Comparison of ENCODE assay signal across 12 cellular contexts in the genomic region with DNA sequence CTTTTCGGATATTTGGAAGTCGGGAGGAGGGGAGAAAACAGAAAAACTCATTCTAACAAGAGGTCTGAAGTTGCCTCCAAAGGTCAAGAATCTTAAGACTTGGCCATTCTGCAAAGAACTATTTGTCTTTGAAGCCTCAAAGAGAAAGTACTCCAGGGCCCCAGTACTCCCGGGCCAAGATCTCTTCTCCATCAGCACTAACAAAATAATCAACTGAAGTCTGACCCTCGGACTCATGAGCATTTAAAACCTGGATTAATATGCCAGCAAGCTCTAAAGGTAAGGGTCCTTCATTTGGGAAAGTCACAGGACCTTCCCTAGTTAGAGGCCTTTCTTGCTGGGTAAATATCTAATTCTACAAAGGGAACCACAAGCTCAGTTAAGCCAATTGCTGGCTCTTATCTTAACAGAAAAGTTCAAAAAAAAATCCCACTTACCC. TPM values are rescaled to one million over a fixed set of nuclear protein-coding genes. Genes with fewer than 3 reads are reported as not detected.
DNase-seq lines count a peak whose midpoint lies in the region; ATAC-seq and TF ChIP-seq lines count a peak whose summit lies in the region.
"Had no signal": no experiment of that assay in that cellular context is flagged by ENCODE, and none has a peak within 500 bp of the region (broad histone marks: within the 10 kb centered on the region; RNA-seq: fewer than 3 reads in every experiment).

No MANE protein-coding gene starts in this region.

- no peak overlapping the region for H3K4me3 Mint-ChIP-seq in CD8-positive, alpha-beta memory T cell
- H3K4me3 Mint-ChIP-seq in MCF 10A (ENCODE audit: unreplicated experiment), result no peak overlapping the region
- H3K4me3 Mint-ChIP-seq: neural crest cell had no signal

- H3K27ac ChIP-seq in CD8-positive, alpha-beta memory T cell (ENCODE audit: low read depth, low read length), result no peak overlapping the region
- H3K27ac ChIP-seq in OCI-LY7 (ENCODE audit: low read depth, low read length, poor library complexity, severe bottlenecking) (no peak overlapping the region), hepatocyte (no peak overlapping the region), rectal smooth muscle tissue (ENCODE audit: low read depth, low read length) (no peak overlapping the region)
- H3K27ac ChIP-seq: BLaER1, esophagus muscularis mucosa had no signal

- H3K36me3 Mint-ChIP-seq in CD8-positive, alpha-beta memory T cell, result peaks cover 0 to 11% (median 6%) of the 10 kb centered on the region in 3 donors
- H3K36me3 Mint-ChIP-seq in MCF 10A (ENCODE audit: insufficient read depth, unreplicated experiment), result peaks cover 3% of the 10 kb centered on the region

- H4K20me1 ChIP-seq in OCI-LY7 (ENCODE audit: insufficient read depth, low read length), result peaks cover 5% of the 10 kb centered on the region; the same call in 1 of the 2 replicates
- H4K20me1 ChIP-seq in hepatocyte (ENCODE audit: insufficient read depth, poor library complexity, severe bottlenecking), result peaks cover 43% of the 10 kb centered on the region
- H4K20me1 ChIP-seq: BLaER1 had no signal

- H3K4me3 ChIP-seq in CD8-positive, alpha-beta memory T cell (ENCODE audit: low read length), result peak overlapping the region; percentile 78
- no peak overlapping the region for H3K4me3 ChIP-seq in OCI-LY7 (ENCODE audit: low read depth, low read length, poor library complexity, severe bottlenecking)
- H3K4me3 ChIP-seq in hepatocyte, result peak overlapping the region; percentile 97
- peak overlapping the region; percentile 66 for H3K4me3 ChIP-seq in rectal smooth muscle tissue (ENCODE audit: low read length)
- H3K4me3 ChIP-seq: BLaER1, esophagus muscularis mucosa had no signal

- POLR2A ChIA-PET in CD8-positive, alpha-beta memory T cell (lab: Charles Lee), result interaction anchor here (1.2 kb wide), 1 partner anchor 22 kb away, joined by 3 read pairs; no protein-coding TSS in a partner anchor
- POLR2A ChIA-PET in OCI-LY7 (lab: Charles Lee) (interaction anchor here (0.7 kb wide), 1 partner anchor 33 kb away, joined by 3 read pairs; no protein-coding TSS in a partner anchor), MCF 10A (lab: Yijun Ruan, JAX) (no interaction called here)

- H3K4me2 ChIP-seq in OCI-LY7 (ENCODE audit: low read length) (peak overlapping the region; percentile 39; the same call in 1 of the 2 replicates), hepatocyte (no peak overlapping the region)
- H3K4me2 ChIP-seq: BLaER1 had no signal

- intact Hi-C loops in OCI-LY7 (cut with micrococcal nuclease; ENCODE audit: unreplicated experiment) (loop anchor here (2.0 to 10.0 kb wide), 3 partner anchors 262 to 608 kb away; no protein-coding TSS in a partner anchor), MCF 10A (cut with micrococcal nuclease) (loop anchor here (1.0 to 2.0 kb wide), 4 partner anchors 101 to 431 kb away; no protein-coding TSS in a partner anchor)

- H3K9me3 Mint-ChIP-seq in CD8-positive, alpha-beta memory T cell, result no peaks in the 10 kb centered on the region
- no peaks in the 10 kb centered on the region for H3K9me3 Mint-ChIP-seq in MCF 10A (ENCODE audit: unreplicated experiment)
- H3K9me3 Mint-ChIP-seq: activated T-helper 2 cell treated with anti-CD3 and anti-CD28 coated beads, Interferon-gamma antibody, Interleukin-2, Interleukin-4, amounts not matched to agents 10 μg/mL and 5 μg/mL and 100 μg/mL, durations not matched to agents 14 hours and 24 hours and 36 hours; neural crest cell had no signal

- H3K27ac Mint-ChIP-seq in CD8-positive, alpha-beta memory T cell, result no peak overlapping the region
- H3K27ac Mint-ChIP-seq in MCF 10A (ENCODE audit: low read depth, unreplicated experiment), result no peak overlapping the region
- H3K27ac Mint-ChIP-seq: activated T-helper 2 cell treated with anti-CD3 and anti-CD28 coated beads, Interferon-gamma antibody, Interleukin-2, Interleukin-4, amounts not matched to agents 10 μg/mL and 5 μg/mL and 100 μg/mL, durations not matched to agents 14 hours and 24 hours and 36 hours had no signal

- 14% methylated on average over 4 of the region's 4 CpGs for WGBS in hepatocyte (ENCODE audit: low lambda C conversion rate, missing lambda C conversion rate)

- peaks cover 8 to 28% (median 28%) of the 10 kb centered on the region in 3 donors for H3K4me1 Mint-ChIP-seq in CD8-positive, alpha-beta memory T cell
- H3K4me1 Mint-ChIP-seq in MCF 10A (ENCODE audit: insufficient read depth, unreplicated experiment), result no peaks in the 10 kb centered on the region

- no peaks in the 10 kb centered on the region for H3K27me3 ChIP-seq in CD8-positive, alpha-beta memory T cell (ENCODE audit: insufficient read depth, low read length, poor library complexity, severe bottlenecking)
- H3K27me3 ChIP-seq in hepatocyte (no peaks in the 10 kb centered on the region), rectal smooth muscle tissue (ENCODE audit: control insufficient read depth, insufficient read depth, low read length) (no peaks in the 10 kb centered on the region)
- H3K27me3 ChIP-seq: esophagus muscularis mucosa had no signal

- no peaks in the 10 kb centered on the region for H3K36me3 ChIP-seq in CD8-positive, alpha-beta memory T cell (ENCODE audit: insufficient read depth, low read length)
- H3K36me3 ChIP-seq in OCI-LY7 (ENCODE audit: insufficient read depth, low read length) (0 out of 2 replicates have a peak, but pooled peaks cover 13% of the 10 kb centered on the region), hepatocyte (replicated peaks; ENCODE audit: insufficient read depth, low read depth) (no peaks in the 10 kb centered on the region), rectal smooth muscle tissue (ENCODE audit: control insufficient read depth, insufficient read depth, low read length) (no peaks in the 10 kb centered on the region)

- H3K9me2 ChIP-seq in OCI-LY7 (ENCODE audit: insufficient read depth, low read length), result no peaks in the 10 kb centered on the region
- H3K9me2 ChIP-seq in hepatocyte (replicated peaks; ENCODE audit: insufficient read depth), result no peaks in the 10 kb centered on the region

- ATAC-seq in GM21447 (IDR thresholded peaks at IDR 0.05; ENCODE audit: unreplicated experiment) (no peak), HG02588 (IDR thresholded peaks at IDR 0.05; ENCODE audit: unreplicated experiment) (no peak)

- H3K9me3 ChIP-seq in CD8-positive, alpha-beta memory T cell (ENCODE audit: low read length), result no peaks in the 10 kb centered on the region
- H3K9me3 ChIP-seq in OCI-LY7 (ENCODE audit: low read length) (no peaks in the 10 kb centered on the region), hepatocyte (ENCODE audit: low read depth) (no peaks in the 10 kb centered on the region)
- H3K9me3 ChIP-seq: BLaER1, esophagus muscularis mucosa had no signal

- no peak overlapping the region for H2AFZ ChIP-seq in OCI-LY7 (ENCODE audit: low read length)
- H2AFZ ChIP-seq in hepatocyte, result no peak overlapping the region

- CTCF ChIA-PET in CD8-positive, alpha-beta memory T cell (lab: Charles Lee), result interaction anchor here (0.5 to 2.5 kb wide), 7 partner anchors 8 to 262 kb away, joined by 3 to 9 read pairs (median 3); no protein-coding TSS in a partner anchor
- CTCF ChIA-PET in OCI-LY7 (lab: Charles Lee; ENCODE audit: unreplicated experiment) (no interaction called here), MCF 10A (lab: Yijun Ruan, JAX) (interaction anchor here (0.5 to 3.1 kb wide), 23 partner anchors 49 to 1340 kb away, joined by 3 to 45 read pairs (median 3); no protein-coding TSS in a partner anchor)

- H3K79me2 ChIP-seq in OCI-LY7 (ENCODE audit: insufficient read depth, low read depth, low read length) (peaks cover 7% of the 10 kb centered on the region; the same call in 1 of the 2 replicates), hepatocyte (no peaks in the 10 kb centered on the region)

- peaks cover 17% of the 10 kb centered on the region for H3K4me1 ChIP-seq in CD8-positive, alpha-beta memory T cell (ENCODE audit: insufficient read depth, low read length)
- peaks cover 15% of the 10 kb centered on the region for H3K4me1 ChIP-seq in OCI-LY7 (ENCODE audit: insufficient read depth, low read length, poor library complexity, severe bottlenecking)
- peaks cover 24% of the 10 kb centered on the region for H3K4me1 ChIP-seq in hepatocyte (ENCODE audit: insufficient read depth)
- H3K4me1 ChIP-seq in rectal smooth muscle tissue (ENCODE audit: control insufficient read depth, insufficient read depth, low read length), result peaks cover 4% of the 10 kb centered on the region

- BruUV-seq in OCI-LY7 (replicated peaks; lab: Mats Ljungman, UMichigan) (no TSS peak), MCF 10A (replicated peaks; lab: Mats Ljungman, UMichigan) (no TSS peak)

- H3K27me3 Mint-ChIP-seq in CD8-positive, alpha-beta memory T cell, result peaks cover 0 to 6% of the 10 kb centered on the region in 2 donors
- H3K27me3 Mint-ChIP-seq in MCF 10A (ENCODE audit: insufficient read depth, unreplicated experiment), result peaks cover 10% of the 10 kb centered on the region

- TF ChIP-seq CTCF in OCI-LY7 (conservative IDR thresholded peaks at IDR 0.05; ENCODE audit: low read length) (no peak), hepatocyte (IDR thresholded peaks at IDR 0.05; ENCODE audit: poor library complexity) (no peak), MCF 10A (IDR thresholded peaks at IDR 0.05; ENCODE audit: unreplicated experiment) (no peak)

- DNase-seq in CD8-positive, alpha-beta memory T cell, result no peak
- no peak for DNase-seq in OCI-LY7 (ENCODE audit: low spot score)
- no peak for DNase-seq in hepatocyte (ENCODE audit: low spot score)
- no peak for DNase-seq in MCF 10A (ENCODE audit: unreplicated experiment)
- DNase-seq in NK-92 (lab: John Stamatoyannopoulos, UW; ENCODE audit: unreplicated experiment), result no peak

- no peak overlapping the region for H3K9ac ChIP-seq in rectal smooth muscle tissue (ENCODE audit: low read length)
- H3K9ac ChIP-seq: BLaER1 had no signal

RNA-seq across cellular contexts. Expression of a gene that starts 4.5 kb away (rescaled TPM):
- total RNA-seq in CD8-positive, alpha-beta memory T cell, result 1 to 10 TPM; 3.8 TPM
- 3.6 TPM for polyA plus RNA-seq in CD8-positive, alpha-beta memory T cell
- 5.2 and 8.5 TPM in 2 replicates for total RNA-seq in OCI-LY7 (2014; rRNA removed; shearing (Covaris generic))
- total RNA-seq in OCI-LY7 (2022) (8.2 and 8.5 TPM in 2 replicates), hepatocyte (21.4 and 22.3 TPM in 2 replicates), MCF 10A (2022) (0.16 and 0.52 TPM in 2 replicates)
- polyA plus RNA-seq in hepatocyte, result 11.3 and 15.4 TPM in 2 replicates
